In the genomic region with DNA sequence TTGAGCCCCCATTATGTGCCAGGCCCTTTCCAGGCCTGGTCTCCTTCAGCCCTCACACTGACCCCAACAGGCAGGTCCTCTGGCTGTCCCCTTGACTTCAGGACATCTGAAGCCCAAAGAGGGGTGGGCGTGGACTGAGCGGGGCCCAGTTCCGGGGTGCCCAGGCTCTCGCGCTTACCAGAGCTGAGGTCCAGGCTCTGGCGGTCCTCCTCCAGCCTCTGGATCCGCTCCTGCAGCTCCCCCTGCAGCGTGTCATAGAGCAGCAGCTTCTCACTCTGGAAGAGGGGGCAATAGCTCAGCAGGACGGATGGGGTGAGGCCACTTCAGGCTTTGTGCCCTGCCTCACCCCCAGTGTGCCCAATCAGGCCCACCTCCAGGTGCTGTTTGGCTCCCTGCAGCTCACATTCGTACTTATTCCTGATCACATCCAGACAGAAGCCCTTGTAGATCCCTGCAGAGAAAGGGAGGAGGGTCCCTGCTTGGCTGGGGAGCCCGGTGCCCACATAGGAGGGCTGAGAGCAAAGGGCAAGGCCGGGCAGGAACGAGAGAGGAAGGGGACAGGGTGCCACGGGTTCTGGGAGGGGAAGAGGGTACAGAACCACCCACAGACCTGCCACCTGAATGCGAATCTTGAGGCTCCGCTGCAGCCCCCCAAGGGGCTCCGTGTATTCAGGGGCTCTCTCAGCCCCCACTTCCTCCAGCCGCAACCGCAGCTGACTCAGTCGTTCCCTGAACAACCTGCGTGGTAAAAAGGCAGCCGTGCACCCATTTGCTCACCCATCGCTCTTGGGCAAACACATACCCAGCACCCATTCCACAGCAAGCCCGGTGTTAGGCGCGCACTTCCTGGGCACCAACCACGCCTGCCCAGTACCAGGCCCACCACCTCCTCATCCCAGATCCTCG, we compare ENCODE assay signal across 24 cellular contexts. TPM values are rescaled to one million over a fixed set of nuclear protein-coding genes. Genes with fewer than 3 reads are reported as not detected.
"Had no signal": no experiment of that assay in that cellular context is flagged by ENCODE, and none has a peak within 500 bp of the region (broad histone marks: within the 10 kb centered on the region; RNA-seq: fewer than 3 reads in every experiment).

No MANE protein-coding gene starts in this region.

- H3K27ac Mint-ChIP-seq: activated B cell treated with CpG ODN at 0.5 μM for 24 hours; activated CD8-positive, alpha-beta T cell treated with anti-CD3 and anti-CD28 coated beads for 36 hours; activated naive CD8-positive, alpha-beta T cell treated with anti-CD3 and anti-CD28 coated beads, Interleukin-2, amount 50 U/mL, for 24 hours; activated T-helper 17 cell treated with anti-CD3 and anti-CD28 coated beads, Interleukin-2, amount 50 U/mL, for 72 hours had no signal

- H3K27ac ChIP-seq: ascending aorta, breast epithelium, tibial artery had no signal

- DNase-seq: activated B cell treated with CpG ODN at 0.5 μM for 24 hours; activated CD4-positive, alpha-beta T cell treated with anti-CD3 and anti-CD28 coated beads for 48 hours; activated CD8-positive, alpha-beta T cell treated with anti-CD3 and anti-CD28 coated beads for 36 hours; activated naive CD4-positive, alpha-beta T cell; activated naive CD8-positive, alpha-beta T cell treated with anti-CD3 and anti-CD28 coated beads, Interleukin-2, amount 50 U/mL, for 24 hours; activated T-cell treated with anti-CD3 and anti-CD28 coated beads, Interleukin-2, amount 50 U/mL, for 1 hour; cerebellar nuclear complex; effector CD8-positive, alpha-beta T cell; esophagus squamous epithelium; immature natural killer cell; midbrain; nephron progenitor cell; occipital lobe; retina; stimulated activated naive CD8-positive, alpha-beta T cell treated with anti-CD3 and anti-CD28 coated beads, Interleukin-15, Interleukin-2, amounts not matched to agents 100 U/mL and 50 U/mL, for 24 hours; substantia nigra; T-helper 9 cell had no signal

- H3K4me3 ChIP-seq: ascending aorta, breast epithelium, esophagus squamous epithelium, lung, tibial artery had no signal

- H3K27me3 ChIP-seq: ascending aorta, breast epithelium, esophagus squamous epithelium, tibial artery had no signal

- H3K4me3 Mint-ChIP-seq: activated CD8-positive, alpha-beta T cell treated with anti-CD3 and anti-CD28 coated beads for 36 hours; activated naive CD8-positive, alpha-beta T cell treated with anti-CD3 and anti-CD28 coated beads, Interleukin-2, amount 50 U/mL, for 24 hours; activated T-helper 17 cell treated with anti-CD3 and anti-CD28 coated beads, Interleukin-2, amount 50 U/mL, for 72 hours; nephron progenitor cell had no signal

- H3K9me3 Mint-ChIP-seq: activated B cell treated with CpG ODN at 0.5 μM for 24 hours; activated CD8-positive, alpha-beta T cell treated with anti-CD3 and anti-CD28 coated beads for 36 hours; activated naive CD8-positive, alpha-beta T cell treated with anti-CD3 and anti-CD28 coated beads, Interleukin-2, amount 50 U/mL, for 24 hours; activated T-helper 17 cell treated with anti-CD3 and anti-CD28 coated beads, Interleukin-2, amount 50 U/mL, for 72 hours; immature natural killer cell; nephron progenitor cell had no signal

- H3K27me3 Mint-ChIP-seq: activated CD8-positive, alpha-beta T cell treated with anti-CD3 and anti-CD28 coated beads for 36 hours; activated naive CD8-positive, alpha-beta T cell treated with anti-CD3 and anti-CD28 coated beads, Interleukin-2, amount 50 U/mL, for 24 hours; activated T-helper 17 cell treated with anti-CD3 and anti-CD28 coated beads, Interleukin-2, amount 50 U/mL, for 72 hours had no signal

- FAIRE-seq: endothelial cell of umbilical vein had no signal

- H3K9me3 ChIP-seq: ascending aorta, breast epithelium, esophagus squamous epithelium, tibial artery had no signal

- ATAC-seq: activated CD8-positive, alpha-beta T cell treated with anti-CD3 and anti-CD28 coated beads for 36 hours; activated naive CD8-positive, alpha-beta T cell treated with anti-CD3 and anti-CD28 coated beads, Interleukin-2, amount 50 U/mL, for 24 hours; activated T-helper 17 cell treated with anti-CD3 and anti-CD28 coated beads, Interleukin-2, amount 50 U/mL, for 72 hours; stimulated activated naive CD8-positive, alpha-beta T cell treated with anti-CD3 and anti-CD28 coated beads, Interleukin-15, Interleukin-2, amounts not matched to agents 100 U/mL and 50 U/mL, for 24 hours had no signal

RNA-seq across cellular contexts. Expression of a gene that starts 24.0 kb away (rescaled TPM):
- total RNA-seq: activated T-helper 17 cell treated with anti-CD3 and anti-CD28 coated beads, Interleukin-2, amount 50 U/mL, for 72 hours; endothelial cell of umbilical vein; myocyte had no signal

RNA-seq across cellular contexts. Expression of a gene that starts 30.7 kb away (rescaled TPM):
- total RNA-seq: ascending aorta had no signal
